In the genomic region with DNA sequence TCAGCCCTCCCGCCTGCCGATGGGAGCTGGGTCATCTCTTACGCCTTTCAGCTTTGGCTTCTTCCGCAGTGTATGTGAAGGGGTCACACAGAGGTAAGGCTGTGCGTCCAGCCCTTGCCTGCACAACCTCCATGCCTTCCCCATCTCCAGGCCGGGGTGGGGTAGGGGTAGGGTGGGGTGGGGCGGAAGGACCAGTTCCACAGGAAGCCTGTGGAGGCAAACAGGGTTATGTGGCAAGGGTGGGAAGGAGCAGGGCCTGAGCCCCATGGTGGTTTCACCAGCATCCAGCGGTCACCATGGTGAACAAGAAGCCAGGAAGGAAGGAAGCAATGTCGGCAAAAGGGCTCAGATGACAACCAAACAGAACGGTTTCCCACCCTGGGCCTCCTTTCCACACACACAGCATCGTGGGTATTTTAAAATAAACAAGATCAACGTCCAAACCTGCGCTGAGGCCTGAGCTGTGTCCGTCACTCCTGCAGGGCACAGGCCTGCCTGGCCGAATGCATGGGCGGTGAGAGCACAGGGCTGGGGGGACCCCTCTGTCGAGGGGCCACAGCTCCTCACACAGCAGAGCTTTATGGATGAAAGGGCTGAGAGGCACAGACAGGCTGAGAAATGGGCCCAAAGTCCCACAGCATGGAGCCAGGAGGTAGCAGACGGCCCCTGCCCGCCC, we compare ENCODE assay signal across 15 cellular contexts.
DNase-seq lines count a peak whose midpoint lies in the region; ATAC-seq and TF ChIP-seq lines count a peak whose summit lies in the region.
"Had no signal": no experiment of that assay in that cellular context is flagged by ENCODE, and none has a peak within 500 bp of the region (broad histone marks: within the 10 kb centered on the region; RNA-seq: fewer than 3 reads in every experiment).

No MANE protein-coding gene starts in this region.

- WGBS in lung, 2 donors = 44 to 65% methylated on average over 19 of the region's 19 CpGs

- H3K27me3 ChIP-seq in lung (ENCODE audit: control insufficient read depth, insufficient read depth) = no peaks in the 10 kb centered on the region
- no peaks in the 10 kb centered on the region for H3K27me3 ChIP-seq in vagina
- H3K27me3 ChIP-seq: cardiac muscle cell had no signal

- H3K27me3 Mint-ChIP-seq in stimulated activated naive CD8-positive, alpha-beta T cell treated with anti-CD3 and anti-CD28 coated beads, Interleukin-15, Interleukin-2, amounts not matched to agents 100 ng/mL and 50 ng/mL, for 24 hours = no peaks in the 10 kb centered on the region
- H3K27me3 Mint-ChIP-seq in stimulated activated naive CD8-positive, alpha-beta T cell treated with anti-CD3 and anti-CD28 coated beads, Interleukin-15, amount 100 ng/mL, for 72 hours = no peaks in the 10 kb centered on the region
- no peaks in the 10 kb centered on the region for H3K27me3 Mint-ChIP-seq in activated T-helper 2 cell treated with anti-CD3 and anti-CD28 coated beads, Interferon-gamma antibody, Interleukin-2, Interleukin-4, amounts not matched to agents 10 μg/mL and 5 μg/mL and 100 μg/mL, durations not matched to agents 14 hours and 24 hours and 36 hours (ENCODE audit: low read depth)

- H3K36me3 Mint-ChIP-seq in stimulated activated naive CD8-positive, alpha-beta T cell treated with anti-CD3 and anti-CD28 coated beads, Interleukin-15, Interleukin-2, amounts not matched to agents 100 ng/mL and 50 ng/mL, for 24 hours (ENCODE audit: low read depth) = peaks cover 29% of the 10 kb centered on the region
- peaks cover 33% of the 10 kb centered on the region for H3K36me3 Mint-ChIP-seq in activated T-helper 2 cell treated with anti-CD3 and anti-CD28 coated beads, Interferon-gamma antibody, Interleukin-2, Interleukin-4, amounts not matched to agents 10 μg/mL and 5 μg/mL and 100 μg/mL, durations not matched to agents 14 hours and 24 hours and 36 hours (ENCODE audit: low read depth)

- H3K9me3 Mint-ChIP-seq in stimulated activated naive CD8-positive, alpha-beta T cell treated with anti-CD3 and anti-CD28 coated beads, Interleukin-15, Interleukin-2, amounts not matched to agents 100 ng/mL and 50 ng/mL, for 24 hours = no peaks in the 10 kb centered on the region
- no peaks in the 10 kb centered on the region for H3K9me3 Mint-ChIP-seq in stimulated activated naive CD8-positive, alpha-beta T cell treated with anti-CD3 and anti-CD28 coated beads, Interleukin-15, amount 100 ng/mL, for 72 hours
- H3K9me3 Mint-ChIP-seq in activated T-helper 2 cell treated with anti-CD3 and anti-CD28 coated beads, Interferon-gamma antibody, Interleukin-2, Interleukin-4, amounts not matched to agents 10 μg/mL and 5 μg/mL and 100 μg/mL, durations not matched to agents 14 hours and 24 hours and 36 hours = no peaks in the 10 kb centered on the region
- H3K9me3 Mint-ChIP-seq: activated T-cell treated with anti-CD3 and anti-CD28 coated beads, Interleukin-2, amount 50 U/mL, for 4 hours; mesothelial cell of epicardium had no signal

- peaks cover 40% of the 10 kb centered on the region for H3K4me1 Mint-ChIP-seq in stimulated activated naive CD8-positive, alpha-beta T cell treated with anti-CD3 and anti-CD28 coated beads, Interleukin-15, Interleukin-2, amounts not matched to agents 100 ng/mL and 50 ng/mL, for 24 hours (ENCODE audit: low read depth)
- peaks cover 67% of the 10 kb centered on the region for H3K4me1 Mint-ChIP-seq in stimulated activated naive CD8-positive, alpha-beta T cell treated with anti-CD3 and anti-CD28 coated beads, Interleukin-15, amount 100 ng/mL, for 72 hours
- H3K4me1 Mint-ChIP-seq in activated T-helper 2 cell treated with anti-CD3 and anti-CD28 coated beads, Interferon-gamma antibody, Interleukin-2, Interleukin-4, amounts not matched to agents 10 μg/mL and 5 μg/mL and 100 μg/mL, durations not matched to agents 14 hours and 24 hours and 36 hours (ENCODE audit: low read depth) = peaks cover 15% of the 10 kb centered on the region

- H3K4me3 ChIP-seq in lung (no peak overlapping the region), vagina (no peak overlapping the region)
- H3K4me3 ChIP-seq: cardiac muscle cell had no signal

- H3K4me3 Mint-ChIP-seq in stimulated activated naive CD8-positive, alpha-beta T cell treated with anti-CD3 and anti-CD28 coated beads, Interleukin-15, Interleukin-2, amounts not matched to agents 100 ng/mL and 50 ng/mL, for 24 hours = no peak overlapping the region
- H3K4me3 Mint-ChIP-seq in stimulated activated naive CD8-positive, alpha-beta T cell treated with anti-CD3 and anti-CD28 coated beads, Interleukin-15, amount 100 ng/mL, for 72 hours = peak overlapping the region in 1 of 2 donors; percentile 19
- H3K4me3 Mint-ChIP-seq in activated T-helper 2 cell treated with anti-CD3 and anti-CD28 coated beads, Interferon-gamma antibody, Interleukin-2, Interleukin-4, amounts not matched to agents 10 μg/mL and 5 μg/mL and 100 μg/mL, durations not matched to agents 14 hours and 24 hours and 36 hours (ENCODE audit: low read depth) = no peak overlapping the region
- H3K4me3 Mint-ChIP-seq: activated T-cell treated with anti-CD3 and anti-CD28 coated beads, Interleukin-2, amount 50 U/mL, for 4 hours; mesothelial cell of epicardium had no signal

- H3K36me3 ChIP-seq in lung (ENCODE audit: control insufficient read depth in 2 of 2, insufficient read depth in 2 of 2, low read length in 2 of 2) = peaks cover 0 to 17% of the 10 kb centered on the region in 2 donors
- peaks cover 0 to 3% of the 10 kb centered on the region in 2 donors for H3K36me3 ChIP-seq in vagina
- H3K36me3 ChIP-seq: cardiac muscle cell had no signal

- H3K4me1 ChIP-seq in lung (ENCODE audit: control insufficient read depth in 2 of 2, insufficient read depth in 2 of 2, low read length in 2 of 2) (peaks cover 0 to 22% of the 10 kb centered on the region in 2 donors), vagina (peaks cover 78% of the 10 kb centered on the region)

- H3K9me3 ChIP-seq in lung (ENCODE audit: control insufficient read depth in 2 of 2, insufficient read depth in 1 of 2, low read length in 1 of 2) = no peaks in the 10 kb centered on the region
- H3K9me3 ChIP-seq in vagina = no peaks in the 10 kb centered on the region

- H3K27ac ChIP-seq in lung (ENCODE audit: low read depth in 1 of 2, low read length in 1 of 2) (peak overlapping the region; percentile 5 to 38), vagina (peak overlapping the region; percentile 16)
- H3K27ac ChIP-seq: cardiac muscle cell, epithelial cell of prostate had no signal

- DNase-seq in stimulated activated naive CD8-positive, alpha-beta T cell treated with anti-CD3 and anti-CD28 coated beads, Interleukin-15, amount 100 ng/mL, for 72 hours = no peak
- DNase-seq in activated T-helper 2 cell treated with anti-CD3 and anti-CD28 coated beads, Interferon-gamma antibody, Interleukin-2, Interleukin-4, amounts not matched to agents 10 μg/mL and 5 μg/mL and 100 μg/mL, durations not matched to agents 14 hours and 24 hours and 36 hours (ENCODE audit: low spot score) = no peak
- no peak for DNase-seq in lung (ENCODE audit: low spot score)
- no peak for DNase-seq in vagina (ENCODE audit: extremely low spot score in 2 of 2)
- no peak for DNase-seq in activated gamma-delta T cell treated with Interleukin-2 at 50 U/mL for 16 hours
- DNase-seq in SHP77 treated with DMSO at 0.1 percent for 48 hours (lab: John Stamatoyannopoulos, UW) = no peak
- DNase-seq: activated T-cell treated with anti-CD3 and anti-CD28 coated beads, Interleukin-2, amount 50 U/mL, for 4 hours; H7; NCI-H1436 treated with DMSO at 0.1 percent for 48 hours; NCI-H748 treated with DMSO at 0.1 percent for 48 hours had no signal

- TF ChIP-seq CTCF in lung (IDR thresholded peaks at IDR 0.05; ENCODE audit: control extremely low read depth, extremely low read depth) (no peak), vagina (IDR thresholded peaks at IDR 0.05) (no peak)

- intact Hi-C loops in activated T-helper 2 cell treated with anti-CD3 and anti-CD28 coated beads, Interferon-gamma antibody, Interleukin-2, Interleukin-4, amounts not matched to agents 10 μg/mL and 5 μg/mL and 100 μg/mL, durations not matched to agents 14 hours and 24 hours and 36 hours (cut with micrococcal nuclease) = no loop called here
- intact Hi-C loops in vagina (cut with DNase I) = no loop called here

- TF ChIP-seq POLR2A in vagina (IDR thresholded peaks at IDR 0.05) = no peak

- no peak for ATAC-seq in stimulated activated naive CD8-positive, alpha-beta T cell treated with anti-CD3 and anti-CD28 coated beads, Interleukin-15, amount 100 ng/mL, for 72 hours
- ATAC-seq in lung (ENCODE audit: insufficient read depth, low FRiP score) = no peak
- ATAC-seq in HG02571 (IDR thresholded peaks at IDR 0.05; ENCODE audit: unreplicated experiment) = no peak
- ATAC-seq: activated T-cell treated with anti-CD3 and anti-CD28 coated beads, Interleukin-2, amount 50 U/mL, for 4 hours had no signal

- peak overlapping the region; percentile 79 for H3K27ac Mint-ChIP-seq in stimulated activated naive CD8-positive, alpha-beta T cell treated with anti-CD3 and anti-CD28 coated beads, Interleukin-15, Interleukin-2, amounts not matched to agents 100 ng/mL and 50 ng/mL, for 24 hours
- peak overlapping the region in 1 of 2 donors; percentile 96 for H3K27ac Mint-ChIP-seq in stimulated activated naive CD8-positive, alpha-beta T cell treated with anti-CD3 and anti-CD28 coated beads, Interleukin-15, amount 100 ng/mL, for 72 hours
- peak overlapping the region; percentile 66 for H3K27ac Mint-ChIP-seq in activated T-helper 2 cell treated with anti-CD3 and anti-CD28 coated beads, Interferon-gamma antibody, Interleukin-2, Interleukin-4, amounts not matched to agents 10 μg/mL and 5 μg/mL and 100 μg/mL, durations not matched to agents 14 hours and 24 hours and 36 hours
